ENCODE assay signal across 6 cellular contexts in the genomic region with DNA sequence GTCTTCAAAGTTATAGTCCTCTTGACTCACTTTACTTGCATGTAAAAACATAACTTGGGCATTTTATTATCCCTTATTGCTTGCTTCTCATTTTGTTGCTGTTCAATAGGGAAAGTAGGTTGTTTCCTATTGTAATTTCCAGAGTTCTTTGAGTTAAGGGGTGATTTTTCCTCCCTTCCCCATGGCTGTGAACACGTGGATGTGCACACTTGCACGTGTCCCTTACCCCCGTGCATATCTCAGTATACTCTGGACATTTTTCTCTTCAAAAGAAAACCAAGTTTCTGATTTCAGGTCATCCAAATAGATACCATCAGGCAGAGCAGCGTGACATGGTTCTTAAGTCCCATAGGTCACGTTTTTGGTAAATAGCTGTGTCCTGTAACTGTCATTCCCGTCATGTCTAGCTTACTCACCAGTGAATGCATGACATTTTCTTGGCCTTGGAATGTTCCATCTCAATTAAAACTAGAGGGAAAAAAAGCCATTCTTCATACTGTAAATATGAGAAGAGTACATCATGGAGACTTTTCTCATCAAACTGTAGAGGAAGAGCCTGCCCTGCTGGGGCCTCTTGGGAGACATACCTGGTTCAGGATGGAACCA.
"Had no signal": no experiment of that assay in that cellular context is flagged by ENCODE, and none has a peak within 500 bp of the region (broad histone marks: within the 10 kb centered on the region; RNA-seq: fewer than 3 reads in every experiment).

No MANE protein-coding gene starts in this region.

- H3K9ac ChIP-seq: GM23248 had no signal

- FAIRE-seq: K562 had no signal

- H3K27ac ChIP-seq: GM23248, HL-60 had no signal

- H3K4me3 ChIP-seq: GM23248, K562 had no signal

- DNase-seq: GOT3, H7, KG1 had no signal

- H2AFZ ChIP-seq: GM23248 had no signal

- ATAC-seq: K562 had no signal
